In the genomic region with DNA sequence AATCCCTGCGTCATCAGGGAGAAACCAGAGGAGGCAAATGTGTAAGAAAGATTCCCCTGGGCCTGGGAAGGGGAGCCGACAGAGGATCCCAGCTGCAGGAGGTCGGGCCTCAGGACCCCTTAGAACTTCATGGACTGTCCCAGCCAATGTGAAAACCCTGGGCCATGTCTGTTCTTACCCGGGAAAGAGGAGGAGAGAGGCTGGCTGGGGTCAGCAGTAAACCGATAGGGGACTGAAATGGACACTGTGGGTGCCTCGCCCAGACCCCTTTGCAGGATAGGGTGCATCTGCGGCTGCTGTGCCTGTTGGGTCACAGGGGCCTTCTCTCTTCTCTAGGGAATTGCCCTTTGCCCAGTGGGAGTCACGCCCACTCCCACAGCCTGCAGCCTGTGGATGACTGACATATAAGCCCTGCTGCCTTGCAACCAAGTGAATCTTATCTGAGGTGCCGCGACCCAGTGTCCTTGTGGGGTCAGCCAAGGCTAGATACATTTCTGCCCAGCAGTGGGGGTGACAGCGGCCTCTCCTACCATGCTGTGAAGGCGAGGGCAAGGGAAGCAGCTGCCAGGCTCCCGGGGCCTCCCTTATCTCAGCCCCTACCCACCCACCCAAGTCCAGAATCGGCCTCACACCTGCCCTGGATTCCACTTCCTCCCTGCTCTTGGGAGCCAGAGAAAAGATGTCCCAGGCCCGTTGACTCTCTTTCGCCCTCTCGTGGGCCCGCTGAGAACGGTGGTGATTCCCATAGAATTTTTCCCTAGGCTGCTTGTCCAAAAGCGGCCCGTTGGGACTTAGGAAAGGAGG, we compare ENCODE assay signal across 8 cellular contexts. TPM values are rescaled to one million over a fixed set of nuclear protein-coding genes. Genes with fewer than 3 reads are reported as not detected.
DNase-seq lines count a peak whose midpoint lies in the region; ATAC-seq and TF ChIP-seq lines count a peak whose summit lies in the region.

No MANE protein-coding gene starts in this region.

- no peaks in the 10 kb centered on the region for H3K79me1 ChIP-seq in mesendoderm (ENCODE audit: low read length)

- no peak overlapping the region for H3K18ac ChIP-seq in mesendoderm (ENCODE audit: low read length)

- H3K56ac ChIP-seq in mesendoderm (ENCODE audit: low read length), result no peak overlapping the region

- H2BK120ac ChIP-seq in mesendoderm (ENCODE audit: low read depth, low read length), result no peak overlapping the region

- H3K4ac ChIP-seq in mesendoderm (ENCODE audit: low read depth, low read length), result no peak overlapping the region

- H3K9ac ChIP-seq in mesendoderm (ENCODE audit: low read length), result no peak overlapping the region

- H3K23ac ChIP-seq in mesendoderm (ENCODE audit: low read length), result no peak overlapping the region

- ATAC-seq in HG03442 (IDR thresholded peaks at IDR 0.05; ENCODE audit: unreplicated experiment) (no peak), GM18505 (IDR thresholded peaks at IDR 0.05; ENCODE audit: unreplicated experiment) (no peak)

- no peak for TF ChIP-seq POLR2A in GM18505 (IDR thresholded peaks at IDR 0.05; ENCODE audit: borderline replicate concordance, extremely low read depth, insufficient read depth, insufficient read length)

- no peak overlapping the region for H2BK15ac ChIP-seq in mesendoderm (replicated peaks; ENCODE audit: low read depth)

- H3K27me3 ChIP-seq in dorsolateral prefrontal cortex (no peaks in the 10 kb centered on the region), mesendoderm (ENCODE audit: insufficient read depth, low read length, poor library complexity) (no peaks in the 10 kb centered on the region)

- H3K27ac ChIP-seq in dorsolateral prefrontal cortex (no peak overlapping the region), mesendoderm (ENCODE audit: low read depth, low read length) (no peak overlapping the region)

- no peak overlapping the region for H4K8ac ChIP-seq in mesendoderm (ENCODE audit: low read depth, low read length)

- no peak overlapping the region for H2AK5ac ChIP-seq in mesendoderm (ENCODE audit: low read length)

- H4K5ac ChIP-seq in mesendoderm (ENCODE audit: low read length), result no peak overlapping the region

- H3K4me1 ChIP-seq in mesendoderm (ENCODE audit: control insufficient read depth, low read depth, low read length), result peaks cover under 1% of the 10 kb centered on the region

- no peaks in the 10 kb centered on the region for H3K79me2 ChIP-seq in mesendoderm (ENCODE audit: control insufficient read depth, insufficient read depth, low read length)

- intact Hi-C loops in dorsolateral prefrontal cortex (cut with DNase I), result no loop called here

- DNase-seq in EH (ENCODE audit: low read depth) (peak; percentile 88), dorsolateral prefrontal cortex (peak in 3 of 10 donors; percentile 47 to 71 (median 56)), mesendoderm (peak; percentile 84), Ammon's horn (ENCODE audit: low spot score) (no peak)

- WGBS in mesendoderm (ENCODE audit: extremely low coverage, insufficient coverage, low lambda C conversion rate), result no CpG with 5 or more reads among the region's 21 CpGs

- H2BK5ac ChIP-seq in mesendoderm (ENCODE audit: low read length), result no peak overlapping the region

- H3K4me2 ChIP-seq in mesendoderm (ENCODE audit: low read length), result no peak overlapping the region

- H3K4me3 ChIP-seq in WI38 (ENCODE audit: low read depth, low read length) (no peak overlapping the region), dorsolateral prefrontal cortex (no peak overlapping the region), mesendoderm (ENCODE audit: low read length) (no peak overlapping the region)

- TF ChIP-seq CTCF in LNCAP (IDR thresholded peaks at IDR 0.05) (peak; percentile 71), WI38 (IDR thresholded peaks at IDR 0.05; ENCODE audit: low read depth, low read length) (peak; percentile 76), dorsolateral prefrontal cortex (IDR thresholded peaks at IDR 0.05 in 54 of 56, conservative IDR thresholded peaks at IDR 0.05 in 2 of 56; ENCODE audit: low read depth in 1 of 56, partially characterized antibody in 56 of 56) (peak in 55 of 56 donors; percentile 21 to 63 (median 52))

- no peaks in the 10 kb centered on the region for H3K36me3 ChIP-seq in mesendoderm (ENCODE audit: control insufficient read depth, insufficient read depth, low read length)

RNA-seq across cellular contexts. Expression of gene SMOX, which starts 57.1 kb away (rescaled TPM):
- total RNA-seq in dorsolateral prefrontal cortex, result 100 to 1,000 TPM in 2 of 120 experiments, 10 to 100 TPM in 118; 28.1 to 182 (median 50.5) TPM
- polyA plus RNA-seq in mesendoderm (2013, experiment 1 of 2), result 9.9 TPM
- polyA plus RNA-seq in mesendoderm (2013, experiment 2 of 2), result 11.2 TPM
